1 cellular context compared by ENCODE assay signal in the genomic region with DNA sequence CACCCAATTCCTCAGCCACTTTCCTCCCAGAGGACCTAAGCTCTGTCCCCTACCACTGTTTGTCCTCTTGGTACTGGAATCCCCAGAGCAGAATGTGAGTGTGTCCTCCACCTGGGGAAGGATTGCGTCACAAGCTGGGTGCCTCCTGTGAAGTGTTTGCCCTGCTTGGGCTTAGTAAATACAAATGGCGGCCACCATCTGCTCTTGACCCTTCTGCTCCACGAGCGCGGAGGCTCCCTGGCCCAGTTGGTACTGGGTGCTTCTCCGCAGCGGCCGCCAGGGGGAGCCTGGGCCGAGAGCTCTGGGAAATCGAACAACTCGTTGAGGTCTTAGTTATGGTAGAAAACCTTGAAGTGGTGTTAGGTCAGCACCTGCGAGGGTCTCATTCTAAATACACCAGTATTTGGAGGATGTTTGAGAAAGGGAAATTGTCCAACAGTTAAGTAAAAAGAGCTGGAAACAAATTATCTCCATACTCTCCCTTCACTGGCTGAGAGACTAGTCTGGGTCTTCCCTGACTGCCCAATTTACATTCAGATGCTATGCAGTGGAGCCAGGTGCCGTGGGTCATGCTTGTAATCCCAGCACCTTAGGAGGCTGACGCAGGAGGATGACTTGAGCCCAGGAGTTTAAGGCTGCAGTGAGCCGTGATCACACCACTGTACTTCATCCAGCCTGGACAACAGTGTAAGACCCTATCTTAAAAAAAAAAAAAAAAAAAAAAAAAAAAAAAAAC.
TF ChIP-seq lines count a peak whose summit lies in the region.

No MANE protein-coding gene starts in this region.

TF ChIP-seq in HepG2, 621 proteins besides CTCF, POLR2A, EP300 and RAD21 (continued from another document and continues in another):
- TF ChIP-seq, protein P1, sequence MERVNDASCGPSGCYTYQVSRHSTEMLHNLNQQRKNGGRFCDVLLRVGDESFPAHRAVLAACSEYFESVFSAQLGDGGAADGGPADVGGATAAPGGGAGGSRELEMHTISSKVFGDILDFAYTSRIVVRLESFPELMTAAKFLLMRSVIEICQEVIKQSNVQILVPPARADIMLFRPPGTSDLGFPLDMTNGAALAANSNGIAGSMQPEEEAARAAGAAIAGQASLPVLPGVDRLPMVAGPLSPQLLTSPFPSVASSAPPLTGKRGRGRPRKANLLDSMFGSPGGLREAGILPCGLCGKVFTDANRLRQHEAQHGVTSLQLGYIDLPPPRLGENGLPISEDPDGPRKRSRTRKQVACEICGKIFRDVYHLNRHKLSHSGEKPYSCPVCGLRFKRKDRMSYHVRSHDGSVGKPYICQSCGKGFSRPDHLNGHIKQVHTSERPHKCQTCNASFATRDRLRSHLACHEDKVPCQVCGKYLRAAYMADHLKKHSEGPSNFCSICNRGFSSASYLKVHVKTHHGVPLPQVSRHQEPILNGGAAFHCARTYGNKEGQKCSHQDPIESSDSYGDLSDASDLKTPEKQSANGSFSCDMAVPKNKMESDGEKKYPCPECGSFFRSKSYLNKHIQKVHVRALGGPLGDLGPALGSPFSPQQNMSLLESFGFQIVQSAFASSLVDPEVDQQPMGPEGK (CRISPR knock-in tag; IDR thresholded peaks at IDR 0.05), result peak; percentile 66
- TF ChIP-seq, protein P2, sequence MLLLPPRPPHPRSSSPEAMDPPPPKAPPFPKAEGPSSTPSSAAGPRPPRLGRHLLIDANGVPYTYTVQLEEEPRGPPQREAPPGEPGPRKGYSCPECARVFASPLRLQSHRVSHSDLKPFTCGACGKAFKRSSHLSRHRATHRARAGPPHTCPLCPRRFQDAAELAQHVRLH (CRISPR knock-in tag; IDR thresholded peaks at IDR 0.05; ENCODE audit: borderline replicate concordance, low read depth), result 0 out of 2 replicates have a peak, but pooled peaks have one; percentile 40
- TF ChIP-seq LCORL (IDR thresholded peaks at IDR 0.05) (no peak), LCORL (CRISPR knock-in tag; IDR thresholded peaks at IDR 0.05) (peak; percentile 86; the same call in 1 of the 2 replicates), ISL2 (CRISPR knock-in tag; IDR thresholded peaks at IDR 0.05) (peak; percentile 77), ZNF782 (CRISPR knock-in tag; IDR thresholded peaks at IDR 0.05; ENCODE audit: borderline replicate concordance) (peak; percentile 72; the same call in 1 of the 2 replicates), ZNF160 (CRISPR knock-in tag; IDR thresholded peaks at IDR 0.05) (no peak), ZNF652 (CRISPR knock-in tag; IDR thresholded peaks at IDR 0.05; ENCODE audit: borderline replicate concordance, low read depth) (peak; percentile 37; the same call in 1 of the 2 replicates), MAZ (IDR thresholded peaks at IDR 0.05; ENCODE audit: borderline replicate concordance, low read depth, low read length) (no peak), MAZ (CRISPR knock-in tag; IDR thresholded peaks at IDR 0.05; ENCODE audit: low read depth) (peak; percentile 79), DR1 (CRISPR knock-in tag; IDR thresholded peaks at IDR 0.05) (no peak), ZNF562 (CRISPR knock-in tag; IDR thresholded peaks at IDR 0.05; ENCODE audit: borderline replicate concordance) (no peak), NFIB (CRISPR knock-in tag; IDR thresholded peaks at IDR 0.05; ENCODE audit: borderline replicate concordance) (no peak), SNRNP70 (IDR thresholded peaks at IDR 0.05; ENCODE audit: low read depth, low read length) (no peak), ZBTB7B (CRISPR knock-in tag; IDR thresholded peaks at IDR 0.05) (peak; percentile 44; the same call in 1 of the 2 replicates), NFKB2 (CRISPR knock-in tag; IDR thresholded peaks at IDR 0.05; ENCODE audit: borderline replicate concordance) (peak; percentile 93; the same call in 1 of the 2 replicates), MTA1 (CRISPR knock-in tag; IDR thresholded peaks at IDR 0.05; ENCODE audit: borderline replicate concordance) (peak; percentile 96), FOSL1 (CRISPR knock-in tag; IDR thresholded peaks at IDR 0.05; ENCODE audit: borderline replicate concordance) (no peak), TGIF2 (CRISPR knock-in tag; IDR thresholded peaks at IDR 0.05) (peak; percentile 72; the same call in 1 of the 2 replicates), NR2F2 (IDR thresholded peaks at IDR 0.05; ENCODE audit: borderline replicate concordance, low read depth) (peak; percentile 73), FOXP1 (IDR thresholded peaks at IDR 0.05) (no peak; the same call in 1 of the 2 replicates), FOXP1 (CRISPR knock-in tag; IDR thresholded peaks at IDR 0.05) (peak; percentile 84), ZNF205 (CRISPR knock-in tag; IDR thresholded peaks at IDR 0.05) (peak; percentile 79), GABPB1 (CRISPR knock-in tag; IDR thresholded peaks at IDR 0.05) (peak; percentile 65), SRSF1 (optimal IDR thresholded peaks at IDR 0.05; ENCODE audit: low read depth, low read length) (no peak), PRPF4 (IDR thresholded peaks at IDR 0.05; ENCODE audit: low read depth, low read length, poor library complexity, severe bottlenecking) (no peak), ZNF747 (CRISPR knock-in tag; IDR thresholded peaks at IDR 0.05; ENCODE audit: borderline replicate concordance) (0 out of 2 replicates have a peak, but pooled peaks have one; percentile 37), MLLT10 (CRISPR knock-in tag; IDR thresholded peaks at IDR 0.05) (no peak), ZNF501 (CRISPR knock-in tag; IDR thresholded peaks at IDR 0.05) (peak; percentile 96), PHF5A (CRISPR knock-in tag; IDR thresholded peaks at IDR 0.05; ENCODE audit: low read depth, unreplicated experiment) (peak; percentile 83), TOE1 (CRISPR knock-in tag; IDR thresholded peaks at IDR 0.05) (no peak), SNAPC2 (CRISPR knock-in tag; IDR thresholded peaks at IDR 0.05) (peak; percentile 78; the same call in 1 of the 2 replicates), ZNF775 (CRISPR knock-in tag; IDR thresholded peaks at IDR 0.05; ENCODE audit: borderline replicate concordance) (no peak), MEF2D (CRISPR knock-in tag; IDR thresholded peaks at IDR 0.05) (peak; percentile 58; the same call in 1 of the 2 replicates), THYN1 (CRISPR knock-in tag; IDR thresholded peaks at IDR 0.05; ENCODE audit: borderline replicate concordance, low read depth) (no peak)
- TF ChIP-seq, protein P3, sequence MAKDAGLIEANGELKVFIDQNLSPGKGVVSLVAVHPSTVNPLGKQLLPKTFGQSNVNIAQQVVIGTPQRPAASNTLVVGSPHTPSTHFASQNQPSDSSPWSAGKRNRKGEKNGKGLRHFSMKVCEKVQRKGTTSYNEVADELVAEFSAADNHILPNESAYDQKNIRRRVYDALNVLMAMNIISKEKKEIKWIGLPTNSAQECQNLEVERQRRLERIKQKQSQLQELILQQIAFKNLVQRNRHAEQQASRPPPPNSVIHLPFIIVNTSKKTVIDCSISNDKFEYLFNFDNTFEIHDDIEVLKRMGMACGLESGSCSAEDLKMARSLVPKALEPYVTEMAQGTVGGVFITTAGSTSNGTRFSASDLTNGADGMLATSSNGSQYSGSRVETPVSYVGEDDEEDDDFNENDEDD (CRISPR knock-in tag; IDR thresholded peaks at IDR 0.05; ENCODE audit: borderline replicate concordance), result peak; percentile 46; the same call in 1 of the 2 replicates
- TF ChIP-seq, protein P4, sequence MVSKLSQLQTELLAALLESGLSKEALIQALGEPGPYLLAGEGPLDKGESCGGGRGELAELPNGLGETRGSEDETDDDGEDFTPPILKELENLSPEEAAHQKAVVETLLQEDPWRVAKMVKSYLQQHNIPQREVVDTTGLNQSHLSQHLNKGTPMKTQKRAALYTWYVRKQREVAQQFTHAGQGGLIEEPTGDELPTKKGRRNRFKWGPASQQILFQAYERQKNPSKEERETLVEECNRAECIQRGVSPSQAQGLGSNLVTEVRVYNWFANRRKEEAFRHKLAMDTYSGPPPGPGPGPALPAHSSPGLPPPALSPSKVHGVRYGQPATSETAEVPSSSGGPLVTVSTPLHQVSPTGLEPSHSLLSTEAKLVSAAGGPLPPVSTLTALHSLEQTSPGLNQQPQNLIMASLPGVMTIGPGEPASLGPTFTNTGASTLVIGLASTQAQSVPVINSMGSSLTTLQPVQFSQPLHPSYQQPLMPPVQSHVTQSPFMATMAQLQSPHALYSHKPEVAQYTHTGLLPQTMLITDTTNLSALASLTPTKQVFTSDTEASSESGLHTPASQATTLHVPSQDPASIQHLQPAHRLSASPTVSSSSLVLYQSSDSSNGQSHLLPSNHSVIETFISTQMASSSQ (IDR thresholded peaks at IDR 0.05; ENCODE audit: low read depth), result peak; percentile 28; the same call in 1 of the 2 replicates
- TF ChIP-seq, protein P4 (CRISPR knock-in tag; IDR thresholded peaks at IDR 0.05; ENCODE audit: borderline replicate concordance), result peak; percentile 67; the same call in 1 of the 2 replicates
- TF ChIP-seq, protein P5, sequence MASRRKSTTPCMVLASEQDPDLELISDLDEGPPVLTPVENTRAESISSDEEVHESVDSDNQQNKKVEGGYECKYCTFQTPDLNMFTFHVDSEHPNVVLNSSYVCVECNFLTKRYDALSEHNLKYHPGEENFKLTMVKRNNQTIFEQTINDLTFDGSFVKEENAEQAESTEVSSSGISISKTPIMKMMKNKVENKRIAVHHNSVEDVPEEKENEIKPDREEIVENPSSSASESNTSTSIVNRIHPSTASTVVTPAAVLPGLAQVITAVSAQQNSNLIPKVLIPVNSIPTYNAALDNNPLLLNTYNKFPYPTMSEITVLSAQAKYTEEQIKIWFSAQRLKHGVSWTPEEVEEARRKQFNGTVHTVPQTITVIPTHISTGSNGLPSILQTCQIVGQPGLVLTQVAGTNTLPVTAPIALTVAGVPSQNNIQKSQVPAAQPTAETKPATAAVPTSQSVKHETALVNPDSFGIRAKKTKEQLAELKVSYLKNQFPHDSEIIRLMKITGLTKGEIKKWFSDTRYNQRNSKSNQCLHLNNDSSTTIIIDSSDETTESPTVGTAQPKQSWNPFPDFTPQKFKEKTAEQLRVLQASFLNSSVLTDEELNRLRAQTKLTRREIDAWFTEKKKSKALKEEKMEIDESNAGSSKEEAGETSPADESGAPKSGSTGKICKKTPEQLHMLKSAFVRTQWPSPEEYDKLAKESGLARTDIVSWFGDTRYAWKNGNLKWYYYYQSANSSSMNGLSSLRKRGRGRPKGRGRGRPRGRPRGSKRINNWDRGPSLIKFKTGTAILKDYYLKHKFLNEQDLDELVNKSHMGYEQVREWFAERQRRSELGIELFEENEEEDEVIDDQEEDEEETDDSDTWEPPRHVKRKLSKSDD (CRISPR knock-in tag; IDR thresholded peaks at IDR 0.05; ENCODE audit: low read depth), result peak; percentile 98
- TF ChIP-seq, protein P6, sequence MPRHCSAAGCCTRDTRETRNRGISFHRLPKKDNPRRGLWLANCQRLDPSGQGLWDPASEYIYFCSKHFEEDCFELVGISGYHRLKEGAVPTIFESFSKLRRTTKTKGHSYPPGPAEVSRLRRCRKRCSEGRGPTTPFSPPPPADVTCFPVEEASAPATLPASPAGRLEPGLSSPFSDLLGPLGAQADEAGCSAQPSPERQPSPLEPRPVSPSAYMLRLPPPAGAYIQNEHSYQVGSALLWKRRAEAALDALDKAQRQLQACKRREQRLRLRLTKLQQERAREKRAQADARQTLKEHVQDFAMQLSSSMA (CRISPR knock-in tag; IDR thresholded peaks at IDR 0.05), result no peak
- TF ChIP-seq, protein P7, sequence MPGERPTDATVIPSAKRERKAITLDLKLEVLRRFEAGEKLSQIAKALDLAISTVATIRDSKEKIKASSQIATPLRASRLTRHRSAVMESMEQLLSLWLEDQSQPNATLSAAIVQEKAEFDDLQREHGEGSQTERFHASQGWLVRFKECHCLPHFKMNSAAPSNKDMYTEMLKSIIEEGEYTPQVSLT (CRISPR knock-in tag; IDR thresholded peaks at IDR 0.05; ENCODE audit: borderline replicate concordance, low read depth), result no peak
- TF ChIP-seq, protein P8, sequence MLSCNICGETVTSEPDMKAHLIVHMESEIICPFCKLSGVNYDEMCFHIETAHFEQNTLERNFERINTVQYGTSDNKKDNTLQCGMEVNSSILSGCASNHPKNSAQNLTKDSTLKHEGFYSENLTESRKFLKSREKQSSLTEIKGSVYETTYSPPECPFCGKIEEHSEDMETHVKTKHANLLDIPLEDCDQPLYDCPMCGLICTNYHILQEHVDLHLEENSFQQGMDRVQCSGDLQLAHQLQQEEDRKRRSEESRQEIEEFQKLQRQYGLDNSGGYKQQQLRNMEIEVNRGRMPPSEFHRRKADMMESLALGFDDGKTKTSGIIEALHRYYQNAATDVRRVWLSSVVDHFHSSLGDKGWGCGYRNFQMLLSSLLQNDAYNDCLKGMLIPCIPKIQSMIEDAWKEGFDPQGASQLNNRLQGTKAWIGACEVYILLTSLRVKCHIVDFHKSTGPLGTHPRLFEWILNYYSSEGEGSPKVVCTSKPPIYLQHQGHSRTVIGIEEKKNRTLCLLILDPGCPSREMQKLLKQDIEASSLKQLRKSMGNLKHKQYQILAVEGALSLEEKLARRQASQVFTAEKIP (CRISPR knock-in tag; IDR thresholded peaks at IDR 0.05; ENCODE audit: borderline replicate concordance), result no peak
- TF ChIP-seq, protein P9, sequence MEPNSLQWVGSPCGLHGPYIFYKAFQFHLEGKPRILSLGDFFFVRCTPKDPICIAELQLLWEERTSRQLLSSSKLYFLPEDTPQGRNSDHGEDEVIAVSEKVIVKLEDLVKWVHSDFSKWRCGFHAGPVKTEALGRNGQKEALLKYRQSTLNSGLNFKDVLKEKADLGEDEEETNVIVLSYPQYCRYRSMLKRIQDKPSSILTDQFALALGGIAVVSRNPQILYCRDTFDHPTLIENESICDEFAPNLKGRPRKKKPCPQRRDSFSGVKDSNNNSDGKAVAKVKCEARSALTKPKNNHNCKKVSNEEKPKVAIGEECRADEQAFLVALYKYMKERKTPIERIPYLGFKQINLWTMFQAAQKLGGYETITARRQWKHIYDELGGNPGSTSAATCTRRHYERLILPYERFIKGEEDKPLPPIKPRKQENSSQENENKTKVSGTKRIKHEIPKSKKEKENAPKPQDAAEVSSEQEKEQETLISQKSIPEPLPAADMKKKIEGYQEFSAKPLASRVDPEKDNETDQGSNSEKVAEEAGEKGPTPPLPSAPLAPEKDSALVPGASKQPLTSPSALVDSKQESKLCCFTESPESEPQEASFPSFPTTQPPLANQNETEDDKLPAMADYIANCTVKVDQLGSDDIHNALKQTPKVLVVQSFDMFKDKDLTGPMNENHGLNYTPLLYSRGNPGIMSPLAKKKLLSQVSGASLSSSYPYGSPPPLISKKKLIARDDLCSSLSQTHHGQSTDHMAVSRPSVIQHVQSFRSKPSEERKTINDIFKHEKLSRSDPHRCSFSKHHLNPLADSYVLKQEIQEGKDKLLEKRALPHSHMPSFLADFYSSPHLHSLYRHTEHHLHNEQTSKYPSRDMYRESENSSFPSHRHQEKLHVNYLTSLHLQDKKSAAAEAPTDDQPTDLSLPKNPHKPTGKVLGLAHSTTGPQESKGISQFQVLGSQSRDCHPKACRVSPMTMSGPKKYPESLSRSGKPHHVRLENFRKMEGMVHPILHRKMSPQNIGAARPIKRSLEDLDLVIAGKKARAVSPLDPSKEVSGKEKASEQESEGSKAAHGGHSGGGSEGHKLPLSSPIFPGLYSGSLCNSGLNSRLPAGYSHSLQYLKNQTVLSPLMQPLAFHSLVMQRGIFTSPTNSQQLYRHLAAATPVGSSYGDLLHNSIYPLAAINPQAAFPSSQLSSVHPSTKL (CRISPR knock-in tag; IDR thresholded peaks at IDR 0.05), result peak; percentile 97
